In genomic region chr16:11915644-11916523, GRCh38 we compare ENCODE assay signal across 8 cellular contexts. TPM values are rescaled to one million over a fixed set of nuclear protein-coding genes. Genes with fewer than 3 reads are reported as not detected.
A peak's percentile ranks its signal among the peaks of the same experiment; 100 is the strongest.
DNase-seq lines count a peak whose midpoint lies in the region; ATAC-seq and TF ChIP-seq lines count a peak whose summit lies in the region.

GSPT1 (minus strand) TSS chr16:11915956; CDS start chr16:11915720, 236 bp downstream.

- H3K36me3 Mint-ChIP-seq in CD14-positive monocyte, result no peaks in the 10 kb centered on the region
- H3K36me3 Mint-ChIP-seq in dendritic cell treated with granulocyte-macrophage colony-stimulating factor and Interleukin-4, amounts not matched to agents 40 ng/mL and 50 ng/mL, for 4 days (ENCODE audit: low read depth), result peaks cover 22% of the 10 kb centered on the region

- no peaks in the 10 kb centered on the region for H3K9me3 ChIP-seq in left lung

- DNase-seq in CD14-positive monocyte (ENCODE audit: low spot score) (peak; percentile 98), NCI-H748 treated with DMSO at 0.1 percent for 48 hours (lab: John Stamatoyannopoulos, UW) (peak; percentile 79), left lung (peak; percentile 99 to 100)
- DNase-seq in activated CD4-positive, alpha-beta T cell treated with anti-CD3 and anti-CD28 coated beads, Interleukin-2, amount 50 U/mL, for 24 hours (ENCODE audit: low read depth in 1 of 2, low spot score in 1 of 2), result peak; percentile 98 to 99
- peak; percentile 98 to 99 for DNase-seq in stimulated activated CD4-positive, alpha-beta T cell treated with anti-CD3 and anti-CD28 coated beads, Interleukin-2, amount 100 ng/mL, for 48 hours

- peaks cover 28% of the 10 kb centered on the region for H3K4me1 Mint-ChIP-seq in CD14-positive monocyte
- peaks cover 27% of the 10 kb centered on the region for H3K4me1 Mint-ChIP-seq in dendritic cell treated with granulocyte-macrophage colony-stimulating factor and Interleukin-4, amounts not matched to agents 40 ng/mL and 50 ng/mL, for 4 days (ENCODE audit: low read depth)

- no peaks in the 10 kb centered on the region for H3K27me3 ChIP-seq in left lung

- H3K4me3 ChIP-seq in left lung, result peak within 1 kb of the TSS; percentile 85 to 86

- ATAC-seq in GM19351 (IDR thresholded peaks at IDR 0.05; ENCODE audit: unreplicated experiment), result peak; percentile 78
- peak; percentile 86 for ATAC-seq in HG03521 (IDR thresholded peaks at IDR 0.05; ENCODE audit: unreplicated experiment)
- peak; percentile 93 for ATAC-seq in left lung

- peak within 1 kb of the TSS; percentile 94 to 95 for H3K27ac ChIP-seq in left lung

- H3K27ac Mint-ChIP-seq in CD14-positive monocyte, result peak within 1 kb of the TSS; percentile 87 to 95 (median 92)
- H3K27ac Mint-ChIP-seq in dendritic cell treated with granulocyte-macrophage colony-stimulating factor and Interleukin-4, amounts not matched to agents 40 ng/mL and 50 ng/mL, for 4 days, result peak within 1 kb of the TSS; percentile 91

- TF ChIP-seq CTCF in CD14-positive monocyte (IDR thresholded peaks at IDR 0.05) (no peak), left lung (IDR thresholded peaks at IDR 0.05) (peak in 1 of 2 donors; percentile 74)

- peaks cover 3 to 11% (median 7%) of the 10 kb centered on the region in 3 donors for H3K27me3 Mint-ChIP-seq in CD14-positive monocyte (ENCODE audit: low read depth in 3 of 3)
- peaks cover 10% of the 10 kb centered on the region for H3K27me3 Mint-ChIP-seq in dendritic cell treated with granulocyte-macrophage colony-stimulating factor and Interleukin-4, amounts not matched to agents 40 ng/mL and 50 ng/mL, for 4 days

- no peaks in the 10 kb centered on the region for H3K9me3 Mint-ChIP-seq in CD14-positive monocyte
- H3K9me3 Mint-ChIP-seq in dendritic cell treated with granulocyte-macrophage colony-stimulating factor and Interleukin-4, amounts not matched to agents 40 ng/mL and 50 ng/mL, for 4 days, result no peaks in the 10 kb centered on the region

- H3K36me3 ChIP-seq in left lung, result no peaks in the 10 kb centered on the region

- intact Hi-C loops in CD14-positive monocyte (cut with micrococcal nuclease) (loop anchor here (2.0 to 10.0 kb wide), 4 partner anchors 61 to 971 kb away; partner anchors contain the start of genes RSL1D1 (in 2 of the 2), CLEC16A (in 1 of the 2), DEXI (in 1 of the 2) and SNX29 (in 1 of the 2)), left lung (cut with DNase I) (loop anchor here in 1 of 2 donors (10.0 kb wide), 1 partner anchor 61 kb away; the partner anchor contains the start of gene RSL1D1)
- intact Hi-C loops in dendritic cell treated with granulocyte-macrophage colony-stimulating factor and Interleukin-4, amounts not matched to agents 40 ng/mL and 50 ng/mL, for 4 days (cut with micrococcal nuclease), result loop anchor here (2.0 kb wide), 1 partner anchor 61 kb away; the partner anchor contains the start of gene SNX29

- H3K4me3 Mint-ChIP-seq in CD14-positive monocyte, result peak within 1 kb of the TSS; percentile 93 to 95
- H3K4me3 Mint-ChIP-seq in dendritic cell treated with granulocyte-macrophage colony-stimulating factor and Interleukin-4, amounts not matched to agents 40 ng/mL and 50 ng/mL, for 4 days, result peak within 1 kb of the TSS; percentile 89

- H3K4me1 ChIP-seq in left lung, result peaks cover 13 to 38% of the 10 kb centered on the region in 2 donors

RNA-seq across cellular contexts. Expression of gene GSPT1, which starts in this region (rescaled TPM):
- 10 to 100 TPM; 47.9 to 48.3 TPM for polyA plus RNA-seq in CD14-positive monocyte
- 100 to 1,000 TPM; 110 to 140 TPM for total RNA-seq in left lung

Comparison
In these comparisons a context has a peak if more than half of its experiments do, and no peak if none do; other contexts are left out.
1. Peak in every context shown above with its lines: DNase-seq, ATAC-seq, H3K4me3 ChIP-seq and H3K27ac ChIP-seq.